Comparison of ENCODE assay signal across 2 cellular contexts in genomic region chr20:5000263-5001173, GRCh38.
TF ChIP-seq lines count a peak whose summit lies in the region.

No MANE protein-coding gene starts in this region.

TF ChIP-seq in A549, 52 proteins besides CTCF, POLR2A, EP300 and RAD21 (continued from another document):
- no peak for TF ChIP-seq HMGXB4 (CRISPR knock-in tag; IDR thresholded peaks at IDR 0.05; ENCODE audit: borderline replicate concordance)
- peak; percentile 40; the same call in 1 of the 2 replicates for TF ChIP-seq PHF8 (IDR thresholded peaks at IDR 0.05; ENCODE audit: borderline replicate concordance, low read depth)
- no peak for TF ChIP-seq ZFP36 (IDR thresholded peaks at IDR 0.05; ENCODE audit: borderline replicate concordance, partially characterized antibody)

TF ChIP-seq in endothelial cell of umbilical vein, 7 proteins besides CTCF, POLR2A, EP300 and RAD21 (continued from another document):
- no peak for TF ChIP-seq EZH2 (IDR thresholded peaks at IDR 0.05; ENCODE audit: borderline replicate concordance, low read depth, low read length, severe bottlenecking)
TF ChIP-seq in endothelial cell of umbilical vein: peak in this region for 0.
